In the genomic region with DNA sequence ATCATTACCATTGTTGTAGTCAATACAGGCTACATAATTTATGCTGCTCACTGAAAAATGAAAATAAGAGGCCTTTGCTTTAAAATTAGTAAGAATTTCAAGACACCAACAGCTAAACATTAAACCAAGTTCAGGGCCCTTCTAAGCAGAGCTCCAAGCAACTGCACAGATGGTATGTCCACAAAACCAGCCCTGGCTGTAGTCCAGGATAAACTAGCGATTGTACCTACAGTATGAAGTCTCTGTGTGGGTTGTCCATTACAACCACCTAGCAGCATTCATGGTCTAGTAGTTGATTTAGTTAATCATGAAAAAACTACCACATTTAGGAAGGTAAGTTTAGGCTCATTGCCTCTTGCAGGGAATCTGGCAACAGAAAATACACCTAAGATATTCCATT, we compare ENCODE assay signal across 18 cellular contexts. TPM values are rescaled to one million over a fixed set of nuclear protein-coding genes. Genes with fewer than 3 reads are reported as not detected.
A peak's percentile ranks its signal among the peaks of the same experiment; 100 is the strongest.
DNase-seq lines count a peak whose midpoint lies in the region; ATAC-seq lines count a peak whose summit lies in the region.
"Had no signal": no experiment of that assay in that cellular context is flagged by ENCODE, and none has a peak within 500 bp of the region (broad histone marks: within the 10 kb centered on the region; RNA-seq: fewer than 3 reads in every experiment).

No MANE protein-coding gene starts in this region.

- no peak for ATAC-seq in HG02610 (IDR thresholded peaks at IDR 0.05; ENCODE audit: unreplicated experiment)
- ATAC-seq: A549, GM23338 had no signal

- no peaks in the 10 kb centered on the region for H3K36me3 Mint-ChIP-seq in activated CD4-positive, alpha-beta T cell treated with anti-CD3 and anti-CD28 coated beads, Interleukin-2, amount 10 ng/mL, durations not matched to agents 24 days and 14 days (ENCODE audit: low read depth)

- H3K4me3 Mint-ChIP-seq in activated CD4-positive, alpha-beta T cell treated with anti-CD3 and anti-CD28 coated beads, Interleukin-2, amount 10 ng/mL, durations not matched to agents 24 days and 14 days: no peak overlapping the region
- H3K4me3 Mint-ChIP-seq: CD4-positive, alpha-beta T cell; GM23338 had no signal

- intact Hi-C loops in activated CD4-positive, alpha-beta T cell treated with anti-CD3 and anti-CD28 coated beads, Interleukin-2, amount 10 ng/mL, durations not matched to agents 24 days and 14 days (cut with micrococcal nuclease): no loop called here

- H3K27me3 Mint-ChIP-seq in activated CD4-positive, alpha-beta T cell treated with anti-CD3 and anti-CD28 coated beads, Interleukin-2, amount 10 ng/mL, durations not matched to agents 24 days and 14 days: peaks cover 3% of the 10 kb centered on the region

- H3K27ac Mint-ChIP-seq in activated CD4-positive, alpha-beta T cell treated with anti-CD3 and anti-CD28 coated beads, Interleukin-2, amount 10 ng/mL, durations not matched to agents 24 days and 14 days: no peak overlapping the region
- H3K27ac Mint-ChIP-seq: CD4-positive, alpha-beta T cell; GM23338 had no signal

- H3K4me1 Mint-ChIP-seq in activated CD4-positive, alpha-beta T cell treated with anti-CD3 and anti-CD28 coated beads, Interleukin-2, amount 10 ng/mL, durations not matched to agents 24 days and 14 days: no peaks in the 10 kb centered on the region
- H3K4me1 Mint-ChIP-seq: GM23338 had no signal

- peak; percentile 13 for DNase-seq in activated CD4-positive, alpha-beta T cell treated with anti-CD3 and anti-CD28 coated beads, Interleukin-2, amount 10 ng/mL, durations not matched to agents 24 days and 14 days
- DNase-seq in activated CD4-positive, alpha-beta T cell treated with anti-CD3 and anti-CD28 coated beads for 1 hour: no peak
- DNase-seq in glomerular visceral epithelial cell (ENCODE audit: extremely low spot score): peak; percentile 29
- DNase-seq in kidney tubule cell (ENCODE audit: low spot score): peak; percentile 82
- DNase-seq in renal cortical epithelial cell (ENCODE audit: low read depth): peak; percentile 87
- DNase-seq in NCI-H146 (lab: John Stamatoyannopoulos, UW): no peak
- DNase-seq in T-helper 9 cell: no peak
- DNase-seq: AML-193; Calu3; CD4-positive, alpha-beta T cell; DMS79 treated with DMSO at 0.1 percent for 48 hours; GF-D8; HCEC 1CT; IMR-90 had no signal

- H3K9me3 Mint-ChIP-seq in activated CD4-positive, alpha-beta T cell treated with anti-CD3 and anti-CD28 coated beads, Interleukin-2, amount 10 ng/mL, durations not matched to agents 24 days and 14 days: no peaks in the 10 kb centered on the region
- H3K9me3 Mint-ChIP-seq: CD4-positive, alpha-beta T cell; GM23338 had no signal

RNA-seq across cellular contexts. Expression of a gene that starts 35.3 kb away (rescaled TPM):
- not detected in 2 replicates for total RNA-seq in activated CD4-positive, alpha-beta T cell treated with anti-CD3 and anti-CD28 coated beads, Interleukin-2, amount 10 ng/mL, durations not matched to agents 24 days and 14 days
- not detected in 2 replicates for total RNA-seq in renal cortical epithelial cell
- total RNA-seq: Calu3; CD4-positive, alpha-beta T cell; GM23338; HT1080; IMR-90 had no signal

Comparison
In these comparisons a context has a peak if more than half of its experiments do, and no peak if none do; other contexts are left out.
1. DNase-seq: peak in activated CD4-positive, alpha-beta T cell treated with anti-CD3 and anti-CD28 coated beads, Interleukin-2, amount 10 ng/mL, durations not matched to agents 24 days and 14 days (single experiment), glomerular visceral epithelial cell (single experiment), kidney tubule cell (single experiment) and renal cortical epithelial cell (single experiment); none in activated CD4-positive, alpha-beta T cell treated with anti-CD3 and anti-CD28 coated beads for 1 hour (single experiment), NCI-H146 (single experiment) and T-helper 9 cell (single experiment).